Comparison of ENCODE assay signal across 10 cellular contexts in the genomic region with DNA sequence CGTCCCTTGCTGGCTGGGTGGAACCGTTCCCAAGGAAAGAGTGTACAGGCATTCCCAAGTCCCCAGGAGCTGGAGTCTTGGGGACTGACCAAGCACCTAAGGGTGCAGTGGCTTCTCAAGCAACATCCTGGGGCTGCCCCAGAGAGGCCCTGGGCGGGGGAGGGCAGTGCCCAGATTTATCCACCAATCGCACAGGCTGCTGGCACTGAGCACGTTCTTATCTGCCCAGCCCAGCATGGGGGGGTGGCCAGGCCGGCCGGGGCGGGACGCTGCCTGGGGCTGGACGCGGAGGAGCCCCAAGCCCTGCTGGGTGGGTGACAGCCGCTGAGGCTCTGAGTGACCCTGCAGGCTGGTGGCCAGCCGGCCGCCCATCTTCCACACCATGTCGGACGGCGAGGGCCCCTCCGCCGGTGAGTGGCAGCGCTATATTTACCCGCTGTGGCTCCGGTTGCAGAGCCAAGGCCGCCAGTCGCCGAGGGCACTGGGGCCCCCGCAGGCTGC. TPM values are rescaled to one million over a fixed set of nuclear protein-coding genes. Genes with fewer than 3 reads are reported as not detected.
DNase-seq lines count a peak whose midpoint lies in the region; ATAC-seq and TF ChIP-seq lines count a peak whose summit lies in the region.
"Had no signal": no experiment of that assay in that cellular context is flagged by ENCODE, and none has a peak within 500 bp of the region (broad histone marks: within the 10 kb centered on the region; RNA-seq: fewer than 3 reads in every experiment).

No MANE protein-coding gene starts in this region.

- peaks cover 25% of the 10 kb centered on the region for H3K27me3 Mint-ChIP-seq in activated T-helper 1 cell treated with anti-CD3 and anti-CD28 coated beads, Interleukin-12 subunit alpha, Interleukin-12 subunit beta, Interleukin-2, Interleukin-4 antibody, amounts not matched to agents 30 ng/mL and 10 ng/mL and 1 ng/mL, durations not matched to agents 14 hours and 24 hours and 36 hours (ENCODE audit: insufficient read depth)

- peak overlapping the region in 1 of 2 donors; percentile 39 for H3K27ac ChIP-seq in testis

- no peak for TF ChIP-seq CTCF in cardiac fibroblast (IDR thresholded peaks at IDR 0.05; ENCODE audit: low read depth, low read length)
- no peak for TF ChIP-seq CTCF in testis (IDR thresholded peaks at IDR 0.05)

- WGBS in testis, 2 donors = 19 to 49% methylated on average over 2 to 16 of the region's 26 CpGs

- ATAC-seq in left lobe of liver (peak; percentile 80), HG03378 (IDR thresholded peaks at IDR 0.05; ENCODE audit: unreplicated experiment) (no peak), GM18868 (IDR thresholded peaks at IDR 0.05; ENCODE audit: unreplicated experiment) (no peak)

- no peaks in the 10 kb centered on the region for H3K4me1 Mint-ChIP-seq in activated T-helper 1 cell treated with anti-CD3 and anti-CD28 coated beads, Interleukin-12 subunit alpha, Interleukin-12 subunit beta, Interleukin-2, Interleukin-4 antibody, amounts not matched to agents 30 ng/mL and 10 ng/mL and 1 ng/mL, durations not matched to agents 14 hours and 24 hours and 36 hours (ENCODE audit: low read depth)
- H3K4me1 Mint-ChIP-seq: activated naive CD4-positive, alpha-beta T cell treated with anti-CD3 and anti-CD28 coated beads, Interleukin-2, amount 50 U/mL, for 24 hours had no signal

- H3K4me3 ChIP-seq in cardiac fibroblast (replicated peaks in 1 of 2; ENCODE audit: low read depth in 2 of 2, low read length in 2 of 2) = peak overlapping the region; percentile 27 to 40
- no peak overlapping the region for H3K4me3 ChIP-seq in testis

- H3K9me3 Mint-ChIP-seq in activated T-helper 1 cell treated with anti-CD3 and anti-CD28 coated beads, Interleukin-12 subunit alpha, Interleukin-12 subunit beta, Interleukin-2, Interleukin-4 antibody, amounts not matched to agents 30 ng/mL and 10 ng/mL and 1 ng/mL, durations not matched to agents 14 hours and 24 hours and 36 hours = no peaks in the 10 kb centered on the region
- H3K9me3 Mint-ChIP-seq: activated naive CD4-positive, alpha-beta T cell treated with anti-CD3 and anti-CD28 coated beads, Interleukin-2, amount 50 U/mL, for 24 hours had no signal

- H3K9me3 ChIP-seq in testis = no peaks in the 10 kb centered on the region

- no peaks in the 10 kb centered on the region for H3K36me3 ChIP-seq in testis (ENCODE audit: low read depth, missing control alignments)

- no peaks in the 10 kb centered on the region for H3K27me3 ChIP-seq in testis

- intact Hi-C loops in testis (cut with DNase I; ENCODE audit: low total_unique reads) = loop anchor here (10.0 kb wide), 1 partner anchor 57 kb away; the partner anchor contains the start of gene EML1
- intact Hi-C loops in activated T-helper 1 cell treated with anti-CD3 and anti-CD28 coated beads, Interleukin-12 subunit alpha, Interleukin-12 subunit beta, Interleukin-2, Interleukin-4 antibody, amounts not matched to agents 30 ng/mL and 10 ng/mL and 1 ng/mL, durations not matched to agents 14 hours and 24 hours and 36 hours (cut with micrococcal nuclease) = no loop called here

- DNase-seq in NCI-H226 (peak; percentile 77), cardiac fibroblast (ENCODE audit: low read depth in 2 of 2) (no peak), left lobe of liver (ENCODE audit: low spot score) (no peak), testis (peak; percentile 81), KG1 (lab: John Stamatoyannopoulos, UW) (no peak)
- DNase-seq in activated T-helper 1 cell treated with anti-CD3 and anti-CD28 coated beads, Interleukin-12 subunit alpha, Interleukin-12 subunit beta, Interleukin-2, Interleukin-4 antibody, amounts not matched to agents 30 ng/mL and 10 ng/mL and 1 ng/mL, durations not matched to agents 14 hours and 24 hours and 36 hours (ENCODE audit: low spot score) = no peak
- DNase-seq: stimulated activated naive CD4-positive, alpha-beta T cell had no signal

- TF ChIP-seq POLR2A in testis (IDR thresholded peaks at IDR 0.05) = no peak

- H3K27ac Mint-ChIP-seq in activated T-helper 1 cell treated with anti-CD3 and anti-CD28 coated beads, Interleukin-12 subunit alpha, Interleukin-12 subunit beta, Interleukin-2, Interleukin-4 antibody, amounts not matched to agents 30 ng/mL and 10 ng/mL and 1 ng/mL, durations not matched to agents 14 hours and 24 hours and 36 hours = no peak overlapping the region
- H3K27ac Mint-ChIP-seq: activated naive CD4-positive, alpha-beta T cell treated with anti-CD3 and anti-CD28 coated beads, Interleukin-2, amount 50 U/mL, for 24 hours had no signal

- no peak overlapping the region for H3K4me3 Mint-ChIP-seq in activated T-helper 1 cell treated with anti-CD3 and anti-CD28 coated beads, Interleukin-12 subunit alpha, Interleukin-12 subunit beta, Interleukin-2, Interleukin-4 antibody, amounts not matched to agents 30 ng/mL and 10 ng/mL and 1 ng/mL, durations not matched to agents 14 hours and 24 hours and 36 hours
- H3K4me3 Mint-ChIP-seq: activated naive CD4-positive, alpha-beta T cell treated with anti-CD3 and anti-CD28 coated beads, Interleukin-2, amount 50 U/mL, for 24 hours had no signal

- H3K36me3 Mint-ChIP-seq in activated T-helper 1 cell treated with anti-CD3 and anti-CD28 coated beads, Interleukin-12 subunit alpha, Interleukin-12 subunit beta, Interleukin-2, Interleukin-4 antibody, amounts not matched to agents 30 ng/mL and 10 ng/mL and 1 ng/mL, durations not matched to agents 14 hours and 24 hours and 36 hours (ENCODE audit: low read depth) = no peaks in the 10 kb centered on the region
- H3K36me3 Mint-ChIP-seq: activated naive CD4-positive, alpha-beta T cell treated with anti-CD3 and anti-CD28 coated beads, Interleukin-2, amount 50 U/mL, for 24 hours had no signal

- peaks cover 15% of the 10 kb centered on the region for H3K4me1 ChIP-seq in testis

RNA-seq across cellular contexts. Expression of gene CYP46A1, which starts 53.4 kb away (rescaled TPM):
- 1.5 TPM for total RNA-seq in left lobe of liver
- total RNA-seq in testis = 1 to 10 TPM; 4.2 to 4.6 TPM
- 2.5 TPM for polyA plus RNA-seq in testis (ENCODE audit: insufficient read depth, low read depth, low replicate concordance)
- 0.27 TPM in 1 of 2 replicates, not detected in the other for total RNA-seq in activated T-helper 1 cell treated with anti-CD3 and anti-CD28 coated beads, Interleukin-12 subunit alpha, Interleukin-12 subunit beta, Interleukin-2, Interleukin-4 antibody, amounts not matched to agents 30 ng/mL and 10 ng/mL and 1 ng/mL, durations not matched to agents 14 hours and 24 hours and 36 hours

RNA-seq across cellular contexts. Expression of gene EML1, which starts 55.7 kb away (rescaled TPM):
- total RNA-seq in left lobe of liver (5.1 TPM), testis (10 to 100 TPM; 22.0 to 22.7 TPM)
- polyA plus RNA-seq in testis (ENCODE audit: insufficient read depth, low read depth, low replicate concordance) = 18.1 TPM
- 0.76 and 0.91 TPM in 2 replicates for total RNA-seq in activated T-helper 1 cell treated with anti-CD3 and anti-CD28 coated beads, Interleukin-12 subunit alpha, Interleukin-12 subunit beta, Interleukin-2, Interleukin-4 antibody, amounts not matched to agents 30 ng/mL and 10 ng/mL and 1 ng/mL, durations not matched to agents 14 hours and 24 hours and 36 hours

Comparison
In these comparisons a context has a peak if more than half of its experiments do, and no peak if none do; other contexts are left out.
1. DNase-seq: peak in NCI-H226 (single experiment) and testis (single experiment); none in cardiac fibroblast (0 of 2), left lobe of liver (single experiment), activated T-helper 1 cell treated with anti-CD3 and anti-CD28 coated beads, Interleukin-12 subunit alpha, Interleukin-12 subunit beta, Interleukin-2, Interleukin-4 antibody, amounts not matched to agents 30 ng/mL and 10 ng/mL and 1 ng/mL, durations not matched to agents 14 hours and 24 hours and 36 hours (single experiment) and KG1 (single experiment).
2. H3K4me3 ChIP-seq: peak in cardiac fibroblast (2 of 2); none in testis (0 of 2).